ENCODE assay signal across 16 cellular contexts in genomic region chr10:55283041-55283440, GRCh38.
"Had no signal": no experiment of that assay in that cellular context is flagged by ENCODE, and none has a peak within 500 bp of the region (broad histone marks: within the 10 kb centered on the region; RNA-seq: fewer than 3 reads in every experiment).

No MANE protein-coding gene starts in this region.

- H3K9ac ChIP-seq: neural progenitor cell had no signal

- H2AFZ ChIP-seq: neural progenitor cell had no signal

- H3K4me1 ChIP-seq: neural progenitor cell, transverse colon had no signal

- ATAC-seq: activated CD8-positive, alpha-beta T cell treated with anti-CD3 and anti-CD28 coated beads for 36 hours; activated naive CD4-positive, alpha-beta T cell treated with anti-CD3 and anti-CD28 coated beads, Interleukin-2, amount 50 U/mL, for 72 hours; activated T-cell treated with anti-CD3 and anti-CD28 coated beads, Interleukin-2, amount 50 U/mL, for 4 hours; sciatic nerve; stimulated activated naive CD8-positive, alpha-beta T cell treated with anti-CD3 and anti-CD28 coated beads, Interleukin-15, Interleukin-2, amounts not matched to agents 100 U/mL and 50 U/mL, for 24 hours; WTC11 had no signal

- FAIRE-seq: endothelial cell of umbilical vein had no signal

- H3K27me3 ChIP-seq: neural progenitor cell, transverse colon had no signal

- H3K4me2 ChIP-seq: neural progenitor cell had no signal

- H3K9me3 ChIP-seq: transverse colon had no signal

- H3K4me3 ChIP-seq: neural progenitor cell, transverse colon had no signal

- H3K27ac ChIP-seq: neural progenitor cell, transverse colon had no signal

- DNase-seq: activated CD4-positive, alpha-beta T cell treated with anti-CD3 and anti-CD28 coated beads for 4 hours; activated CD8-positive, alpha-beta T cell treated with anti-CD3 and anti-CD28 coated beads for 36 hours; activated effector memory CD4-positive, alpha-beta T cell treated with anti-CD3 and anti-CD28 coated beads, Interleukin-2, amount 50 U/mL, for 16 hours; activated T-cell treated with anti-CD3 and anti-CD28 coated beads, Interleukin-2, amount 50 U/mL, for 4 hours; amygdala; cerebellar nuclear complex; effector CD8-positive, alpha-beta T cell; immature natural killer cell; naive B cell; stimulated activated naive CD8-positive, alpha-beta T cell treated with anti-CD3 and anti-CD28 coated beads, Interleukin-15, Interleukin-2, amounts not matched to agents 100 U/mL and 50 U/mL, for 24 hours; transverse colon had no signal

- H3K36me3 ChIP-seq: neural progenitor cell, transverse colon had no signal
